ENCODE assay signal across 16 cellular contexts in genomic region chr3:53027254-53027844, GRCh38.
"Had no signal": no experiment of that assay in that cellular context is flagged by ENCODE, and none has a peak within 500 bp of the region (broad histone marks: within the 10 kb centered on the region; RNA-seq: fewer than 3 reads in every experiment).

No MANE protein-coding gene starts in this region.

- H3K27me3 ChIP-seq: neutrophil, upper lobe of left lung had no signal

- ATAC-seq: activated CD4-positive, CD25-positive, alpha-beta regulatory T cell treated with anti-CD3 and anti-CD28 coated beads, Interleukin-2, amount 50 U/mL, for 24 hours; activated CD8-positive, alpha-beta memory T cell treated with anti-CD3 and anti-CD28 coated beads, Interleukin-2, amount 10 ng/mL, durations not matched to agents 7 days and 5 days; naive thymus-derived CD4-positive, alpha-beta T cell; stimulated activated naive CD8-positive, alpha-beta T cell treated with anti-CD3 and anti-CD28 coated beads, Interleukin-15, Interleukin-2, amounts not matched to agents 100 U/mL and 50 U/mL, for 24 hours had no signal

- DNase-seq: activated CD4-positive, alpha-beta T cell treated with anti-CD3 and anti-CD28 coated beads, Interleukin-2, amount 50 U/mL, for 48 hours; activated CD8-positive, alpha-beta memory T cell treated with anti-CD3 and anti-CD28 coated beads, Interleukin-2, amount 10 ng/mL, durations not matched to agents 7 days and 5 days; activated gamma-delta T cell; activated naive CD8-positive, alpha-beta T cell treated with anti-CD3 and anti-CD28 coated beads, Interleukin-2, amount 10 ng/mL, durations not matched to agents 7 days and 5 days; activated T-cell treated with anti-CD3 and anti-CD28 coated beads, Interleukin-2, amount 50 U/mL, for 24 hours; anterior cingulate cortex; stimulated activated CD4-positive, alpha-beta T cell treated with anti-CD3 and anti-CD28 coated beads, Interleukin-4, amount 100 ng/mL, for 1 hour; stimulated activated CD8-positive, alpha-beta memory T cell treated with anti-CD3 and anti-CD28 coated beads, Interleukin-4, amount 100 ng/mL, for 48 hours; stimulated activated naive CD8-positive, alpha-beta T cell treated with anti-CD3 and anti-CD28 coated beads, Interleukin-15, Interleukin-2, amounts not matched to agents 100 U/mL and 50 U/mL, for 24 hours; upper lobe of left lung had no signal

- H3K4me3 ChIP-seq: lung, upper lobe of left lung had no signal

- H3K9me3 ChIP-seq: neutrophil, upper lobe of left lung had no signal

- H3K36me3 ChIP-seq: neutrophil, upper lobe of left lung had no signal

- FAIRE-seq: bronchial epithelial cell, frontal cortex had no signal

- H3K27ac ChIP-seq: neutrophil, upper lobe of left lung had no signal
